Comparison of ENCODE assay signal across 11 cellular contexts in genomic region chr19:40791996-40792395, GRCh38. TPM values are rescaled to one million over a fixed set of nuclear protein-coding genes. Genes with fewer than 3 reads are reported as not detected.
DNase-seq lines count a peak whose midpoint lies in the region; ATAC-seq lines count a peak whose summit lies in the region.
"Had no signal": no experiment of that assay in that cellular context is flagged by ENCODE, and none has a peak within 500 bp of the region (broad histone marks: within the 10 kb centered on the region; RNA-seq: fewer than 3 reads in every experiment).

No MANE protein-coding gene starts in this region.

- H3K4me2 ChIP-seq in Karpas-422 (ENCODE audit: low read depth, low read length, poor library complexity, severe bottlenecking) = peak overlapping the region; percentile 46
- H3K4me2 ChIP-seq: KMS-11 had no signal

- peak overlapping the region; percentile 15; the same call in 1 of the 2 replicates for H3K9ac ChIP-seq in Karpas-422 (ENCODE audit: low read length)
- H3K9ac ChIP-seq: KMS-11 had no signal

- H3K27ac ChIP-seq in Karpas-422 (ENCODE audit: low read length) = peak overlapping the region; percentile 46
- H3K27ac ChIP-seq: epithelial cell of prostate, KMS-11, uterus had no signal

- no peak overlapping the region for H2AFZ ChIP-seq in Karpas-422 (ENCODE audit: low read length)

- H3K36me3 ChIP-seq in Karpas-422 (ENCODE audit: insufficient read depth, low read length) = no peaks in the 10 kb centered on the region
- H3K36me3 ChIP-seq: uterus had no signal

- no peak overlapping the region for H3K4me3 Mint-ChIP-seq in central memory CD8-positive, alpha-beta T cell
- H3K4me3 Mint-ChIP-seq in stimulated activated memory B cell treated with anti-CD40 and anti-IgM and Interleukin-4, amounts not matched to agents 10 μg/mL and 1 μg/mL and 100 μg/mL, for 72 hours = no peak overlapping the region
- H3K4me3 Mint-ChIP-seq: brain had no signal

- no peaks in the 10 kb centered on the region for H3K9me3 Mint-ChIP-seq in central memory CD8-positive, alpha-beta T cell
- no peaks in the 10 kb centered on the region for H3K9me3 Mint-ChIP-seq in stimulated activated memory B cell treated with anti-CD40 and anti-IgM and Interleukin-4, amounts not matched to agents 10 μg/mL and 1 μg/mL and 100 μg/mL, for 72 hours
- H3K9me3 Mint-ChIP-seq: brain had no signal

- no peaks in the 10 kb centered on the region for H3K27me3 ChIP-seq in Karpas-422 (ENCODE audit: low read length)
- H3K27me3 ChIP-seq: uterus had no signal

- peaks cover 16% of the 10 kb centered on the region for H3K4me1 ChIP-seq in Karpas-422 (ENCODE audit: low read length)
- H3K4me1 ChIP-seq: uterus had no signal

- peaks cover 38% of the 10 kb centered on the region for H3K36me3 Mint-ChIP-seq in central memory CD8-positive, alpha-beta T cell (ENCODE audit: insufficient read depth)
- peaks cover 57% of the 10 kb centered on the region for H3K36me3 Mint-ChIP-seq in stimulated activated memory B cell treated with anti-CD40 and anti-IgM and Interleukin-4, amounts not matched to agents 10 μg/mL and 1 μg/mL and 100 μg/mL, for 72 hours

- DNase-seq in Karpas-422 (no peak), NCI-H2196 treated with DMSO at 0.1 percent for 48 hours (lab: John Stamatoyannopoulos, UW; ENCODE audit: unreplicated experiment) (no peak), NCI-H774 (lab: John Stamatoyannopoulos, UW) (no peak)
- DNase-seq in central memory CD8-positive, alpha-beta T cell (ENCODE audit: low spot score in 2 of 2) = no peak
- DNase-seq: T-helper 9 cell, uterus had no signal

- H3K27me3 Mint-ChIP-seq in central memory CD8-positive, alpha-beta T cell = no peaks in the 10 kb centered on the region
- no peaks in the 10 kb centered on the region for H3K27me3 Mint-ChIP-seq in stimulated activated memory B cell treated with anti-CD40 and anti-IgM and Interleukin-4, amounts not matched to agents 10 μg/mL and 1 μg/mL and 100 μg/mL, for 72 hours
- H3K27me3 Mint-ChIP-seq: brain had no signal

- no peaks in the 10 kb centered on the region for H4K20me1 ChIP-seq in Karpas-422 (ENCODE audit: insufficient read depth, low read depth, low read length)

- H3K4me1 Mint-ChIP-seq in central memory CD8-positive, alpha-beta T cell = peaks cover 23% of the 10 kb centered on the region
- peaks cover 39% of the 10 kb centered on the region for H3K4me1 Mint-ChIP-seq in stimulated activated memory B cell treated with anti-CD40 and anti-IgM and Interleukin-4, amounts not matched to agents 10 μg/mL and 1 μg/mL and 100 μg/mL, for 72 hours

- ATAC-seq in central memory CD8-positive, alpha-beta T cell (replicated peaks; ENCODE audit: extremely low read depth, poor library complexity, severe bottlenecking) = no peak
- no peak for ATAC-seq in stimulated activated memory B cell treated with anti-CD40 and anti-IgM and Interleukin-4, amounts not matched to agents 10 μg/mL and 1 μg/mL and 100 μg/mL, for 72 hours

- H3K9me2 ChIP-seq in Karpas-422 (replicated peaks; ENCODE audit: insufficient read depth, low read length) = no peaks in the 10 kb centered on the region

- no peaks in the 10 kb centered on the region for H3K79me2 ChIP-seq in Karpas-422 (ENCODE audit: low read length)

- peak overlapping the region; percentile 46 for H3K27ac Mint-ChIP-seq in central memory CD8-positive, alpha-beta T cell (ENCODE audit: low read depth)
- H3K27ac Mint-ChIP-seq in stimulated activated memory B cell treated with anti-CD40 and anti-IgM and Interleukin-4, amounts not matched to agents 10 μg/mL and 1 μg/mL and 100 μg/mL, for 72 hours = peak overlapping the region; percentile 53

- H3K4me3 ChIP-seq in Karpas-422 (ENCODE audit: low read length) = no peak overlapping the region
- H3K4me3 ChIP-seq: uterus had no signal

- no peaks in the 10 kb centered on the region for H3K9me3 ChIP-seq in Karpas-422 (ENCODE audit: low read length)
- H3K9me3 ChIP-seq: uterus had no signal

RNA-seq across cellular contexts. Expression of gene EGLN2, which starts 7.0 kb away (rescaled TPM):
- 49.4 and 111 TPM in 2 replicates for total RNA-seq in Karpas-422 (2014; rRNA removed; shearing (Covaris generic); ENCODE audit: low replicate concordance)

RNA-seq across cellular contexts. Expression of gene RAB4B, which starts 13.9 kb away (rescaled TPM):
- 12.5 and 32.9 TPM in 2 replicates for total RNA-seq in Karpas-422 (2014; rRNA removed; shearing (Covaris generic); ENCODE audit: low replicate concordance)

RNA-seq across cellular contexts. Expression of gene MIA, which starts 16.7 kb away (rescaled TPM):
- 0.40 TPM in 1 of 2 replicates, not detected in the other for total RNA-seq in Karpas-422 (2014; rRNA removed; shearing (Covaris generic); ENCODE audit: low replicate concordance)
- total RNA-seq: mesenteric fat pad had no signal

RNA-seq across cellular contexts. Expression of gene SNRPA, which starts 41.0 kb away (rescaled TPM):
- total RNA-seq in Karpas-422 (2014; rRNA removed; shearing (Covaris generic); ENCODE audit: low replicate concordance) = 136 and 173 TPM in 2 replicates

RNA-seq across cellular contexts. Expression of gene ACTMAP, which starts 41.7 kb away (rescaled TPM):
- total RNA-seq in Karpas-422 (2014; rRNA removed; shearing (Covaris generic); ENCODE audit: low replicate concordance) = 3.1 and 5.8 TPM in 2 replicates
